In genomic region chr16:21626659-21627277, GRCh38 we compare ENCODE assay signal across 8 cellular contexts. TPM values are rescaled to one million over a fixed set of nuclear protein-coding genes. Genes with fewer than 3 reads are reported as not detected.
DNase-seq lines count a peak whose midpoint lies in the region; ATAC-seq, FAIRE-seq and TF ChIP-seq lines count a peak whose summit lies in the region.

No MANE protein-coding gene starts in this region.

- H3K27ac Mint-ChIP-seq in activated CD4-positive, alpha-beta T cell treated with anti-CD3 and anti-CD28 coated beads, Interleukin-2, amount 10 ng/mL, durations not matched to agents 7 days and 5 days, result peak overlapping the region; percentile 52
- H3K27ac Mint-ChIP-seq in T-helper 2 cell treated with Interferon-gamma antibody and Interleukin-4, amounts not matched to agents 5 μg/mL and 100 μg/mL, for 36 hours, result peak overlapping the region; percentile 78

- H3K36me3 Mint-ChIP-seq in activated CD4-positive, alpha-beta T cell treated with anti-CD3 and anti-CD28 coated beads, Interleukin-2, amount 10 ng/mL, durations not matched to agents 7 days and 5 days (ENCODE audit: low read depth), result peaks cover 56% of the 10 kb centered on the region
- H3K36me3 Mint-ChIP-seq in T-helper 2 cell treated with Interferon-gamma antibody and Interleukin-4, amounts not matched to agents 5 μg/mL and 100 μg/mL, for 36 hours (ENCODE audit: low read depth), result peaks cover 57% of the 10 kb centered on the region

- H3K4me1 Mint-ChIP-seq in activated CD4-positive, alpha-beta T cell treated with anti-CD3 and anti-CD28 coated beads, Interleukin-2, amount 10 ng/mL, durations not matched to agents 7 days and 5 days, result peaks cover 49% of the 10 kb centered on the region
- peaks cover 23% of the 10 kb centered on the region for H3K4me1 Mint-ChIP-seq in T-helper 2 cell treated with Interferon-gamma antibody and Interleukin-4, amounts not matched to agents 5 μg/mL and 100 μg/mL, for 36 hours (ENCODE audit: low read depth)

- peak; percentile 40 for DNase-seq in activated CD4-positive, alpha-beta T cell treated with anti-CD3 and anti-CD28 coated beads, Interleukin-2, amount 10 ng/mL, durations not matched to agents 7 days and 5 days
- no peak for DNase-seq in activated CD4-positive, alpha-beta T cell treated with anti-CD3 and anti-CD28 coated beads for 48 hours
- no peak for DNase-seq in T-helper 2 cell treated with Interferon-gamma antibody and Interleukin-4, amounts not matched to agents 5 μg/mL and 100 μg/mL, for 36 hours (ENCODE audit: low spot score)
- DNase-seq in fibroblast of the aortic adventitia (ENCODE audit: low read depth), result peak; percentile 84
- peak; percentile 37 for DNase-seq in small intestine
- no peak for DNase-seq in mucosa of gallbladder (ENCODE audit: low spot score)
- no peak for DNase-seq in NCI-H2029 (lab: John Stamatoyannopoulos, UW)

- CTCF ChIA-PET in activated CD4-positive, alpha-beta T cell treated with anti-CD3 and anti-CD28 coated beads, Interleukin-2, amount 10 ng/mL, durations not matched to agents 7 days and 5 days (lab: Charles Lee), result interaction anchor here (0.9 to 1.3 kb wide), 3 partner anchors 18 to 29 kb away, joined by 3 read pairs; no protein-coding TSS in a partner anchor

- H3K27me3 ChIP-seq in small intestine (ENCODE audit: control insufficient read depth in 2 of 2, insufficient read depth in 2 of 2, low read length in 2 of 2), result no peaks in the 10 kb centered on the region

- H3K36me3 ChIP-seq in small intestine (ENCODE audit: control insufficient read depth in 2 of 2, insufficient read depth in 2 of 2, low read length in 2 of 2), result peaks cover 2 to 5% of the 10 kb centered on the region in 2 donors

- H3K4me3 Mint-ChIP-seq in activated CD4-positive, alpha-beta T cell treated with anti-CD3 and anti-CD28 coated beads, Interleukin-2, amount 10 ng/mL, durations not matched to agents 7 days and 5 days, result peak overlapping the region; percentile 0
- peak overlapping the region; percentile 57 for H3K4me3 Mint-ChIP-seq in T-helper 2 cell treated with Interferon-gamma antibody and Interleukin-4, amounts not matched to agents 5 μg/mL and 100 μg/mL, for 36 hours

- no peaks in the 10 kb centered on the region for H3K27me3 Mint-ChIP-seq in activated CD4-positive, alpha-beta T cell treated with anti-CD3 and anti-CD28 coated beads, Interleukin-2, amount 10 ng/mL, durations not matched to agents 7 days and 5 days
- H3K27me3 Mint-ChIP-seq in T-helper 2 cell treated with Interferon-gamma antibody and Interleukin-4, amounts not matched to agents 5 μg/mL and 100 μg/mL, for 36 hours (ENCODE audit: low read depth), result no peaks in the 10 kb centered on the region

- ATAC-seq in HG03280 (IDR thresholded peaks at IDR 0.05; ENCODE audit: unreplicated experiment), result no peak

- no peak for TF ChIP-seq CTCF in fibroblast of the aortic adventitia (IDR thresholded peaks at IDR 0.05; ENCODE audit: insufficient read depth, low read length)

- POLR2A ChIA-PET in activated CD4-positive, alpha-beta T cell treated with anti-CD3 and anti-CD28 coated beads, Interleukin-2, amount 10 ng/mL, durations not matched to agents 7 days and 5 days (lab: Charles Lee), result no interaction called here

- H3K4me1 ChIP-seq in small intestine (ENCODE audit: control insufficient read depth in 2 of 2, insufficient read depth in 1 of 2, low read depth in 1 of 2, low read length in 1 of 2), result no peaks in the 10 kb centered on the region

- H3K9me3 Mint-ChIP-seq in activated CD4-positive, alpha-beta T cell treated with anti-CD3 and anti-CD28 coated beads, Interleukin-2, amount 10 ng/mL, durations not matched to agents 7 days and 5 days, result peaks cover 8% of the 10 kb centered on the region
- H3K9me3 Mint-ChIP-seq in T-helper 2 cell treated with Interferon-gamma antibody and Interleukin-4, amounts not matched to agents 5 μg/mL and 100 μg/mL, for 36 hours, result no peaks in the 10 kb centered on the region

- no peak for FAIRE-seq in small intestine (lab: Jason Lieb, UNC)

- H3K4me3 ChIP-seq in fibroblast of the aortic adventitia (ENCODE audit: low read depth, low read length) (peak overlapping the region; percentile 41), small intestine (ENCODE audit: low read depth in 1 of 2, low read length in 2 of 2) (no peak overlapping the region)

- peak overlapping the region in 1 of 2 donors; percentile 22 for H3K27ac ChIP-seq in small intestine (ENCODE audit: low read depth in 1 of 2, low read length in 1 of 2)

- H3K9me3 ChIP-seq in small intestine (ENCODE audit: control insufficient read depth, low read depth), result no peaks in the 10 kb centered on the region

- 27 to 57% (median 39%) methylated on average over 6 of the region's 6 CpGs for WGBS in small intestine, 3 donors

RNA-seq across cellular contexts. Expression of gene IGSF6, which starts 25.6 kb away (rescaled TPM):
- total RNA-seq in activated CD4-positive, alpha-beta T cell treated with anti-CD3 and anti-CD28 coated beads, Interleukin-2, amount 10 ng/mL, durations not matched to agents 7 days and 5 days, result under 1 TPM; 0.15 to 0.25 TPM
- total RNA-seq in fibroblast of the aortic adventitia (ENCODE audit: low replicate concordance), result 0.08 TPM in 1 of 2 replicates, not detected in the other
- polyA plus RNA-seq in small intestine, result 1 to 10 TPM in 2 of 3 donors, under 1 TPM in 1; 0.45 to 2.7 (median 1.9) TPM
- 11.5 TPM for total RNA-seq in mucosa of gallbladder

RNA-seq across cellular contexts. Expression of gene METTL9, which starts 27.4 kb away (rescaled TPM):
- total RNA-seq in activated CD4-positive, alpha-beta T cell treated with anti-CD3 and anti-CD28 coated beads, Interleukin-2, amount 10 ng/mL, durations not matched to agents 7 days and 5 days, result 10 to 100 TPM; 82.1 to 87.1 TPM
- total RNA-seq in fibroblast of the aortic adventitia (ENCODE audit: low replicate concordance) (221 and 390 TPM in 2 replicates), mucosa of gallbladder (72.1 TPM)
- 10 to 100 TPM; 38.7 to 63.0 (median 59.1) TPM for polyA plus RNA-seq in small intestine

RNA-seq across cellular contexts. Expression of gene OTOA, which starts 37.0 kb away (rescaled TPM):
- under 1 TPM in 1 of 2 experiments, not detected in 1; 0.17 TPM for total RNA-seq in activated CD4-positive, alpha-beta T cell treated with anti-CD3 and anti-CD28 coated beads, Interleukin-2, amount 10 ng/mL, durations not matched to agents 7 days and 5 days
- 0.09 TPM in 1 of 2 replicates, not detected in the other for total RNA-seq in fibroblast of the aortic adventitia (ENCODE audit: low replicate concordance)
- polyA plus RNA-seq in small intestine, result under 1 TPM in 2 of 3 donors, not detected in 1; 0.09 to 0.27 TPM
- total RNA-seq in mucosa of gallbladder, result 0.46 TPM

Comparison
In these comparisons a context has a peak if more than half of its experiments do, and no peak if none do; other contexts are left out.
1. DNase-seq: peak in activated CD4-positive, alpha-beta T cell treated with anti-CD3 and anti-CD28 coated beads, Interleukin-2, amount 10 ng/mL, durations not matched to agents 7 days and 5 days (single experiment), fibroblast of the aortic adventitia (single experiment) and small intestine (single experiment); none in activated CD4-positive, alpha-beta T cell treated with anti-CD3 and anti-CD28 coated beads for 48 hours (single experiment), T-helper 2 cell treated with Interferon-gamma antibody and Interleukin-4, amounts not matched to agents 5 μg/mL and 100 μg/mL, for 36 hours (single experiment), mucosa of gallbladder (single experiment) and NCI-H2029 (single experiment).